1 cellular context compared by ENCODE assay signal in the genomic region with DNA sequence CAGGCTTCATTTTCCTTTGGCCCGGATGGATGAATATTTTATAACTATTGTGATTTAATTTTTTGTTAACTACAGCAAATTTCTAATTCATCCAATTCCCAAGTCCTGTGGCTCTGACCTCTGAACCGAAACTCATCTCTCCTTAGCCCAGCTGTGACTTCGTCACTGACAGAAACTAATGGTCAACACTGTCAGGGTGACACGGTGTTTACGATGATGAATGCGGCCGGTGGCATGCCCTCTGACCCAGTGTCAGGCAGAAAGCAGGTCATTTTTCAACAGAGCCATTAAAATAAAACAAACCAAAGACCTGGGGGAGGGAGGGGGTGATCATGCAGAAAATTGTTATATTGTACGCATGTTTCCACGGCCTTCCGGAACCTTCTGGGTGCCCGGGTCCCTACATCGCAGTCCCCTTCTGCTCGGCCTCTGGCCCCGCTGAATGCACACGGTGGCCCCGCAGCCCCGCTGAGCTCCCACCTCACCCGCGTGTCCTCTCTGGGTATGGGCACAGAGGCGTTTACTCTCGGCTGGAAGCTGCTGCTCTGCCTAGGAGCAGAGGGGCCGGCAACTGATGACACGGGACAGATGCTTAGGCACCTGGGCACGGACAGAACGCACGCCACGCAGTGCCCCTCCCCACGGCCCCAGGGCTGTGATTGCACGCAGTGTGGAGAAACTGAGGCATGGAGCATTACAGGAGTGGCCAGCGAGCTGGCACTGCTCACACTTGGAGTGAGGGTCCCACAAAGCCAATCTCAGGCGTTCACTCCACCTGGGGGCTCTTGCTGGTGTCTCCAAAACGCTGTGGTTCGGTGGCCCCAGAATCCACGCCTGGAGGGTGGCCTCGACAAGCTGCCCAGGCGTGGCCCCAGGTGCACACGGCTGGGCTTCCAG.
A peak's percentile ranks its signal among the peaks of the same experiment; 100 is the strongest.
TF ChIP-seq lines count a peak whose summit lies in the region.

No MANE protein-coding gene starts in this region.

TF ChIP-seq in HepG2, 621 proteins besides CTCF, POLR2A, EP300 and RAD21 (continued from another document and continues in another):
- TF ChIP-seq, protein P1, sequence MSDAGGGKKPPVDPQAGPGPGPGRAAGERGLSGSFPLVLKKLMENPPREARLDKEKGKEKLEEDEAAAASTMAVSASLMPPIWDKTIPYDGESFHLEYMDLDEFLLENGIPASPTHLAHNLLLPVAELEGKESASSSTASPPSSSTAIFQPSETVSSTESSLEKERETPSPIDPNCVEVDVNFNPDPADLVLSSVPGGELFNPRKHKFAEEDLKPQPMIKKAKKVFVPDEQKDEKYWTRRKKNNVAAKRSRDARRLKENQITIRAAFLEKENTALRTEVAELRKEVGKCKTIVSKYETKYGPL (CRISPR knock-in tag; IDR thresholded peaks at IDR 0.05), result no peak
- TF ChIP-seq RFX5 (IDR thresholded peaks at IDR 0.05; ENCODE audit: low read depth, low read length) (peak; percentile 73), SAFB2 (CRISPR knock-in tag; IDR thresholded peaks at IDR 0.05; ENCODE audit: borderline replicate concordance, low read depth) (no peak), RFX3 (CRISPR knock-in tag; IDR thresholded peaks at IDR 0.05) (no peak), PATZ1 (CRISPR knock-in tag; IDR thresholded peaks at IDR 0.05) (no peak), ZNF121 (CRISPR knock-in tag; IDR thresholded peaks at IDR 0.05) (no peak), FOXP1 (IDR thresholded peaks at IDR 0.05) (no peak), FOXP1 (CRISPR knock-in tag; IDR thresholded peaks at IDR 0.05) (peak; percentile 70), SIN3B (IDR thresholded peaks at IDR 0.05; ENCODE audit: low read length) (no peak), MED1 (CRISPR knock-in tag; IDR thresholded peaks at IDR 0.05) (0 out of 2 replicates have a peak, but pooled peaks have one; percentile 30), FOSL2 (CRISPR knock-in tag; IDR thresholded peaks at IDR 0.05) (peak; percentile 24; the same call in 1 of the 2 replicates), SAP130 (CRISPR knock-in tag; IDR thresholded peaks at IDR 0.05; ENCODE audit: low read depth) (peak; percentile 93), LCORL (IDR thresholded peaks at IDR 0.05) (no peak), LCORL (CRISPR knock-in tag; IDR thresholded peaks at IDR 0.05) (0 out of 2 replicates have a peak, but pooled peaks have one; percentile 24), U2AF1 (optimal IDR thresholded peaks at IDR 0.05; ENCODE audit: low read depth, low read length) (no peak), FOXO1 (CRISPR knock-in tag; IDR thresholded peaks at IDR 0.05) (peak; percentile 60; the same call in 1 of the 2 replicates), IRX3 (CRISPR knock-in tag; IDR thresholded peaks at IDR 0.05; ENCODE audit: borderline replicate concordance, low read depth) (no peak), FOXA1 (IDR thresholded peaks at IDR 0.05) (no peak), FOXA1 (CRISPR knock-in tag; IDR thresholded peaks at IDR 0.05) (peak; percentile 19; the same call in 1 of the 2 replicates), HIVEP1 (CRISPR knock-in tag; IDR thresholded peaks at IDR 0.05) (no peak), GMEB2 (CRISPR knock-in tag; IDR thresholded peaks at IDR 0.05; ENCODE audit: low read depth) (no peak), CBX5 (CRISPR knock-in tag; IDR thresholded peaks at IDR 0.05; ENCODE audit: borderline replicate concordance) (no peak), MEIS2 (CRISPR knock-in tag; IDR thresholded peaks at IDR 0.05) (peak; percentile 95), NCOA1 (CRISPR knock-in tag; IDR thresholded peaks at IDR 0.05) (no peak), ELF4 (CRISPR knock-in tag; IDR thresholded peaks at IDR 0.05; ENCODE audit: borderline replicate concordance) (no peak), IKZF1 (IDR thresholded peaks at IDR 0.05) (no peak), NR2F6 (IDR thresholded peaks at IDR 0.05) (peak; percentile 79), NR2F6 (CRISPR knock-in tag; IDR thresholded peaks at IDR 0.05) (peak; percentile 87; the same call in 1 of the 2 replicates), ZNF253 (CRISPR knock-in tag; IDR thresholded peaks at IDR 0.05; ENCODE audit: borderline replicate concordance) (no peak), ZBTB21 (CRISPR knock-in tag; IDR thresholded peaks at IDR 0.05) (peak; percentile 86), SATB2 (CRISPR knock-in tag; IDR thresholded peaks at IDR 0.05) (no peak), HDAC1 (CRISPR knock-in tag; IDR thresholded peaks at IDR 0.05) (peak; percentile 35; the same call in 1 of the 2 replicates), THAP8 (CRISPR knock-in tag; IDR thresholded peaks at IDR 0.05; ENCODE audit: borderline replicate concordance) (no peak), HNRNPK (IDR thresholded peaks at IDR 0.05; ENCODE audit: low read depth, low read length, poor library complexity, severe bottlenecking) (no peak), CENPT (CRISPR knock-in tag; IDR thresholded peaks at IDR 0.05; ENCODE audit: low read depth) (no peak), ZNF567 (CRISPR knock-in tag; IDR thresholded peaks at IDR 0.05; ENCODE audit: borderline replicate concordance) (no peak)
- TF ChIP-seq, protein P2, sequence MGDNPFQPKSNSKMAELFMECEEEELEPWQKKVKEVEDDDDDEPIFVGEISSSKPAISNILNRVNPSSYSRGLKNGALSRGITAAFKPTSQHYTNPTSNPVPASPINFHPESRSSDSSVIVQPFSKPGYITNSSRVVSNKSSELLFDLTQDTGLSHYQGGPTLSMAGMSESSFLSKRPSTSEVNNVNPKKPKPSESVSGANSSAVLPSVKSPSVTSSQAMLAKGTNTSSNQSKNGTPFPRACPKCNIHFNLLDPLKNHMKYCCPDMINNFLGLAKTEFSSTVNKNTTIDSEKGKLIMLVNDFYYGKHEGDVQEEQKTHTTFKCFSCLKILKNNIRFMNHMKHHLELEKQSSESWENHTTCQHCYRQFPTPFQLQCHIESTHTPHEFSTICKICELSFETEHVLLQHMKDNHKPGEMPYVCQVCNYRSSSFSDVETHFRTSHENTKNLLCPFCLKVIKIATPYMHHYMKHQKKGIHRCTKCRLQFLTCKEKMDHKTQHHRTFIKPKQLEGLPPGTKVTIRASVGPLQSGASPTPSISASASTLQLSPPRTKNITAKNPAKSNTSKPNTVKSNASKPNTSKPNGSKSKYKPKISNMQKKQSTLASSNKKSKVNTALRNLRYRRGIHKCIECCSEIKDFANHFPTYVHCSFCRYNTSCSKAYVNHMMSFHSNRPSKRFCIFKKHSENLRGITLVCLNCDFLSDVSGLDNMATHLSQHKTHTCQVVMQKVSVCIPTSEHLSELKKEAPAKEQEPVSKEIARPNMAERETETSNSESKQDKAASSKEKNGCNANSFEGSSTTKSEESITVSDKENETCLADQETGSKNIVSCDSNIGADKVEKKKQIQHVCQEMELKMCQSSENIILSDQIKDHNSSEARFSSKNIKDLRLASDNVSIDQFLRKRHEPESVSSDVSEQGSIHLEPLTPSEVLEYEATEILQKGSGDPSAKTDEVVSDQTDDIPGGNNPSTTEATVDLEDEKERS (CRISPR knock-in tag; IDR thresholded peaks at IDR 0.05), result no peak
- TF ChIP-seq, protein P3, sequence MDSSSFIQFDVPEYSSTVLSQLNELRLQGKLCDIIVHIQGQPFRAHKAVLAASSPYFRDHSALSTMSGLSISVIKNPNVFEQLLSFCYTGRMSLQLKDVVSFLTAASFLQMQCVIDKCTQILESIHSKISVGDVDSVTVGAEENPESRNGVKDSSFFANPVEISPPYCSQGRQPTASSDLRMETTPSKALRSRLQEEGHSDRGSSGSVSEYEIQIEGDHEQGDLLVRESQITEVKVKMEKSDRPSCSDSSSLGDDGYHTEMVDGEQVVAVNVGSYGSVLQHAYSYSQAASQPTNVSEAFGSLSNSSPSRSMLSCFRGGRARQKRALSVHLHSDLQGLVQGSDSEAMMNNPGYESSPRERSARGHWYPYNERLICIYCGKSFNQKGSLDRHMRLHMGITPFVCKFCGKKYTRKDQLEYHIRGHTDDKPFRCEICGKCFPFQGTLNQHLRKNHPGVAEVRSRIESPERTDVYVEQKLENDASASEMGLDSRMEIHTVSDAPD (CRISPR knock-in tag; IDR thresholded peaks at IDR 0.05), result no peak
- TF ChIP-seq, protein P4, sequence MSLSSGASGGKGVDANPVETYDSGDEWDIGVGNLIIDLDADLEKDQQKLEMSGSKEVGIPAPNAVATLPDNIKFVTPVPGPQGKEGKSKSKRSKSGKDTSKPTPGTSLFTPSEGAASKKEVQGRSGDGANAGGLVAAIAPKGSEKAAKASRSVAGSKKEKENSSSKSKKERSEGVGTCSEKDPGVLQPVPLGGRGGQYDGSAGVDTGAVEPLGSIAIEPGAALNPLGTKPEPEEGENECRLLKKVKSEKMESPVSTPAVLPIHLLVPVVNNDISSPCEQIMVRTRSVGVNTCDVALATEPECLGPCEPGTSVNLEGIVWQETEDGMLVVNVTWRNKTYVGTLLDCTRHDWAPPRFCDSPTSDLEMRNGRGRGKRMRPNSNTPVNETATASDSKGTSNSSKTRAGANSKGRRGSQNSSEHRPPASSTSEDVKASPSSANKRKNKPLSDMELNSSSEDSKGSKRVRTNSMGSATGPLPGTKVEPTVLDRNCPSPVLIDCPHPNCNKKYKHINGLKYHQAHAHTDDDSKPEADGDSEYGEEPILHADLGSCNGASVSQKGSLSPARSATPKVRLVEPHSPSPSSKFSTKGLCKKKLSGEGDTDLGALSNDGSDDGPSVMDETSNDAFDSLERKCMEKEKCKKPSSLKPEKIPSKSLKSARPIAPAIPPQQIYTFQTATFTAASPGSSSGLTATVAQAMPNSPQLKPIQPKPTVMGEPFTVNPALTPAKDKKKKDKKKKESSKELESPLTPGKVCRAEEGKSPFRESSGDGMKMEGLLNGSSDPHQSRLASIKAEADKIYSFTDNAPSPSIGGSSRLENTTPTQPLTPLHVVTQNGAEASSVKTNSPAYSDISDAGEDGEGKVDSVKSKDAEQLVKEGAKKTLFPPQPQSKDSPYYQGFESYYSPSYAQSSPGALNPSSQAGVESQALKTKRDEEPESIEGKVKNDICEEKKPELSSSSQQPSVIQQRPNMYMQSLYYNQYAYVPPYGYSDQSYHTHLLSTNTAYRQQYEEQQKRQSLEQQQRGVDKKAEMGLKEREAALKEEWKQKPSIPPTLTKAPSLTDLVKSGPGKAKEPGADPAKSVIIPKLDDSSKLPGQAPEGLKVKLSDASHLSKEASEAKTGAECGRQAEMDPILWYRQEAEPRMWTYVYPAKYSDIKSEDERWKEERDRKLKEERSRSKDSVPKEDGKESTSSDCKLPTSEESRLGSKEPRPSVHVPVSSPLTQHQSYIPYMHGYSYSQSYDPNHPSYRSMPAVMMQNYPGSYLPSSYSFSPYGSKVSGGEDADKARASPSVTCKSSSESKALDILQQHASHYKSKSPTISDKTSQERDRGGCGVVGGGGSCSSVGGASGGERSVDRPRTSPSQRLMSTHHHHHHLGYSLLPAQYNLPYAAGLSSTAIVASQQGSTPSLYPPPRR (CRISPR knock-in tag; IDR thresholded peaks at IDR 0.05; ENCODE audit: borderline replicate concordance), result no peak
- TF ChIP-seq, protein P5, sequence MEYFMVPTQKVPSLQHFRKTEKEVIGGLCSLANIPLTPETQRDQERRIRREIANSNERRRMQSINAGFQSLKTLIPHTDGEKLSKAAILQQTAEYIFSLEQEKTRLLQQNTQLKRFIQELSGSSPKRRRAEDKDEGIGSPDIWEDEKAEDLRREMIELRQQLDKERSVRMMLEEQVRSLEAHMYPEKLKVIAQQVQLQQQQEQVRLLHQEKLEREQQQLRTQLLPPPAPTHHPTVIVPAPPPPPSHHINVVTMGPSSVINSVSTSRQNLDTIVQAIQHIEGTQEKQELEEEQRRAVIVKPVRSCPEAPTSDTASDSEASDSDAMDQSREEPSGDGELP (IDR thresholded peaks at IDR 0.05; ENCODE audit: borderline replicate concordance, low read depth), result peak; percentile 89; the same call in 1 of the 2 replicates
- TF ChIP-seq, protein P6, sequence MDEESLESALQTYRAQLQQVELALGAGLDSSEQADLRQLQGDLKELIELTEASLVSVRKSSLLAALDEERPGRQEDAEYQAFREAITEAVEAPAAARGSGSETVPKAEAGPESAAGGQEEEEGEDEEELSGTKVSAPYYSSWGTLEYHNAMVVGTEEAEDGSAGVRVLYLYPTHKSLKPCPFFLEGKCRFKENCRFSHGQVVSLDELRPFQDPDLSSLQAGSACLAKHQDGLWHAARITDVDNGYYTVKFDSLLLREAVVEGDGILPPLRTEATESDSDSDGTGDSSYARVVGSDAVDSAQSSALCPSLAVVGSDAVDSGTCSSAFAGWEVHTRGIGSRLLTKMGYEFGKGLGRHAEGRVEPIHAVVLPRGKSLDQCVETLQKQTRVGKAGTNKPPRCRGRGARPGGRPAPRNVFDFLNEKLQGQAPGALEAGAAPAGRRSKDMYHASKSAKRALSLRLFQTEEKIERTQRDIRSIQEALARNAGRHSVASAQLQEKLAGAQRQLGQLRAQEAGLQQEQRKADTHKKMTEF (CRISPR knock-in tag; IDR thresholded peaks at IDR 0.05), result 0 out of 2 replicates have a peak, but pooled peaks have one; percentile 33
- TF ChIP-seq, protein P7, sequence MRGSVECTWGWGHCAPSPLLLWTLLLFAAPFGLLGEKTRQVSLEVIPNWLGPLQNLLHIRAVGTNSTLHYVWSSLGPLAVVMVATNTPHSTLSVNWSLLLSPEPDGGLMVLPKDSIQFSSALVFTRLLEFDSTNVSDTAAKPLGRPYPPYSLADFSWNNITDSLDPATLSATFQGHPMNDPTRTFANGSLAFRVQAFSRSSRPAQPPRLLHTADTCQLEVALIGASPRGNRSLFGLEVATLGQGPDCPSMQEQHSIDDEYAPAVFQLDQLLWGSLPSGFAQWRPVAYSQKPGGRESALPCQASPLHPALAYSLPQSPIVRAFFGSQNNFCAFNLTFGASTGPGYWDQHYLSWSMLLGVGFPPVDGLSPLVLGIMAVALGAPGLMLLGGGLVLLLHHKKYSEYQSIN (CRISPR knock-in tag; IDR thresholded peaks at IDR 0.05; ENCODE audit: borderline replicate concordance), result no peak
